In the genomic region with DNA sequence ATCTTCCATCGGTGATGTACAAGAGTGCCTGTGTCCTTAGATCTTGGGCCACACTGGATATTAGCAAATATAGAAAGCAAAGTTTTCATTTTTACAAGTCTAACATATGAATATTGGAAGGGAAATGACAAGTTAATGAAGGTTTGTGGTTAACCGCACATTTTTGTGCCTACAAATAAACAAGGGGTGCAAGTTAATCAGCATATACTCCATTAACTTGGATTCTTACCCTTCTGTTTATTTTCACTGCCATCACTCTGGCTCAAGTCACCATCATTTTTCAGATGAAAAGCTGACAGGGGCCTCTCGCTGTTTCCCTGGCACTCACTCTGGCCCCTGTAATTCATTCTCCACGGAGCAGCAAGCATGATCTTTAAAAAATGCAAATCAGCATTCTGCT, we compare ENCODE assay signal across 15 cellular contexts. TPM values are rescaled to one million over a fixed set of nuclear protein-coding genes. Genes with fewer than 3 reads are reported as not detected.
A peak's percentile ranks its signal among the peaks of the same experiment; 100 is the strongest.
DNase-seq lines count a peak whose midpoint lies in the region; ATAC-seq and TF ChIP-seq lines count a peak whose summit lies in the region.
"Had no signal": no experiment of that assay in that cellular context is flagged by ENCODE, and none has a peak within 500 bp of the region (broad histone marks: within the 10 kb centered on the region; RNA-seq: fewer than 3 reads in every experiment).

No MANE protein-coding gene starts in this region.

- TF ChIP-seq EP300 in ovary (IDR thresholded peaks at IDR 0.05): no peak

- WGBS in ovary, 3 donors: 76 to 82% (median 81%) methylated on average over 4 of the region's 4 CpGs

- in situ Hi-C loops in gastrocnemius medialis (cut with MboI; ENCODE audit: low sequenced_read_pairs in 4 of 4): no loop called here

- TF ChIP-seq CTCF in gastrocnemius medialis (IDR thresholded peaks at IDR 0.05 in 4 of 5, conservative IDR thresholded peaks at IDR 0.05 in 1 of 5) (no peak), ovary (IDR thresholded peaks at IDR 0.05) (no peak)

- TF ChIP-seq POLR2A in gastrocnemius medialis (IDR thresholded peaks at IDR 0.05) (no peak), ovary (IDR thresholded peaks at IDR 0.05) (no peak)

- intact Hi-C loops in gastrocnemius medialis (cut with DNase I; ENCODE audit: low total_unique reads) (no loop called here), ovary (cut with DNase I) (no loop called here)

- no peak overlapping the region for H3K9ac ChIP-seq in SK-N-MC (ENCODE audit: insufficient read length)
- H3K9ac ChIP-seq: BLaER1 had no signal

- peak overlapping the region; percentile 14; the same call in 1 of the 2 replicates for H3K27ac ChIP-seq in SK-N-MC
- no peak overlapping the region for H3K27ac ChIP-seq in gastrocnemius medialis
- H3K27ac ChIP-seq in ovary: no peak overlapping the region
- H3K27ac ChIP-seq: BLaER1 had no signal

- H3K9me3 ChIP-seq in SK-N-MC (ENCODE audit: low read depth, low read length) (0 out of 2 replicates have a peak, but pooled peaks cover 8% of the 10 kb centered on the region), gastrocnemius medialis (peaks cover 0 to 12% (median 0%) of the 10 kb centered on the region in 3 donors), ovary (no peaks in the 10 kb centered on the region)

- H3K4me1 ChIP-seq in gastrocnemius medialis: no peaks in the 10 kb centered on the region
- no peaks in the 10 kb centered on the region for H3K4me1 ChIP-seq in ovary (ENCODE audit: insufficient read depth)
- H3K4me1 ChIP-seq: BLaER1 had no signal

- no peak overlapping the region for H3K4me3 ChIP-seq in SK-N-MC
- peak overlapping the region in 1 of 4 donors; percentile 20 for H3K4me3 ChIP-seq in gastrocnemius medialis
- no peak overlapping the region for H3K4me3 ChIP-seq in ovary
- H3K4me3 ChIP-seq: BLaER1 had no signal

- ATAC-seq in gastrocnemius medialis (no peak), HG03135 (IDR thresholded peaks at IDR 0.05; ENCODE audit: unreplicated experiment) (no peak)
- ATAC-seq: HCT116 had no signal

- H3K27me3 ChIP-seq in gastrocnemius medialis (peaks cover 0 to 2% (median 0%) of the 10 kb centered on the region in 3 donors), ovary (no peaks in the 10 kb centered on the region)
- H3K27me3 ChIP-seq: BLaER1 had no signal

- DNase-seq in M059J (ENCODE audit: low read depth): peak; percentile 46
- DNase-seq in SK-N-MC (ENCODE audit: low read depth, low spot score): peak; percentile 56
- peak; percentile 8 for DNase-seq in cerebellum (ENCODE audit: low spot score)
- DNase-seq in gastrocnemius medialis: no peak
- no peak for DNase-seq in ovary
- DNase-seq: CD4-positive, alpha-beta memory T cell; DMS153; DMS79 treated with DMSO at 0.1 percent for 48 hours; GF-D8; GOT3; H7 had no signal

- H3K36me3 ChIP-seq in SK-N-MC (ENCODE audit: insufficient read depth, low read length): no peaks in the 10 kb centered on the region
- H3K36me3 ChIP-seq in gastrocnemius medialis: no peaks in the 10 kb centered on the region
- H3K36me3 ChIP-seq in ovary: no peaks in the 10 kb centered on the region
- H3K36me3 ChIP-seq: BLaER1 had no signal

RNA-seq across cellular contexts. Expression of gene APCDD1L, which starts 29.9 kb away (rescaled TPM):
- 14.2 and 24.2 TPM in 2 replicates for total RNA-seq in M059J (2014; rRNA removed; shearing (Covaris generic))
- total RNA-seq in cerebellum: not detected
- under 1 TPM in 2 of 4 donors, not detected in 2; 0.07 to 0.22 TPM for total RNA-seq in gastrocnemius medialis
- total RNA-seq in ovary: under 1 TPM in 1 of 7 donors, not detected in 6; 0.08 TPM
- polyA plus RNA-seq in ovary: under 1 TPM in 1 of 2 donors, not detected in 1; 0.62 TPM
- total RNA-seq: CD4-positive, alpha-beta memory T cell had no signal
- polyA plus RNA-seq: CD14-positive monocyte had no signal

Comparison
In these comparisons a context has a peak if more than half of its experiments do, and no peak if none do; other contexts are left out.
1. DNase-seq: peak in M059J (single experiment), SK-N-MC (single experiment) and cerebellum (single experiment); none in gastrocnemius medialis (0 of 2) and ovary (0 of 5).
2. RNA of gene APCDD1L, which starts 29.9 kb away (total RNA-seq): 14.2 to 24.2 TPM in M059J; 0.07 to 0.22 TPM in gastrocnemius medialis, not detected in cerebellum (single experiment) and 0.08 TPM in ovary; every median in the first group is over 10 times any median in the second.